ENCODE assay signal across 9 cellular contexts in genomic region chr1:246579818-246580217, GRCh38. TPM values are rescaled to one million over a fixed set of nuclear protein-coding genes. Genes with fewer than 3 reads are reported as not detected.
A peak's percentile ranks its signal among the peaks of the same experiment; 100 is the strongest.
DNase-seq lines count a peak whose midpoint lies in the region; ATAC-seq and TF ChIP-seq lines count a peak whose summit lies in the region.
"Had no signal": no experiment of that assay in that cellular context is flagged by ENCODE, and none has a peak within 500 bp of the region (broad histone marks: within the 10 kb centered on the region; RNA-seq: fewer than 3 reads in every experiment).

No MANE protein-coding gene starts in this region.

- POLR2A ChIA-PET in activated CD4-positive, alpha-beta T cell treated with anti-CD3 and anti-CD28 coated beads, Interleukin-2, amount 10 ng/mL, durations not matched to agents 7 days and 5 days (lab: Charles Lee): no interaction called here

- no peak for TF ChIP-seq CTCF in upper lobe of left lung (IDR thresholded peaks at IDR 0.05)

- peak overlapping the region; percentile 1 to 59 (median 32) for H3K27ac ChIP-seq in upper lobe of left lung
- H3K27ac ChIP-seq: C4-2B had no signal

- peak overlapping the region; percentile 46 for H3K9ac ChIP-seq in adipocyte (ENCODE audit: low read length)

- no peak for ATAC-seq in activated naive CD8-positive, alpha-beta T cell treated with anti-CD3 and anti-CD28 coated beads, Interleukin-2, amount 50 U/mL, for 24 hours
- ATAC-seq in HG03060 (IDR thresholded peaks at IDR 0.05; ENCODE audit: low read depth, unreplicated experiment): peak; percentile 73
- no peak for ATAC-seq in upper lobe of left lung (ENCODE audit: low FRiP score in 2 of 2)

- CTCF ChIA-PET in activated CD4-positive, alpha-beta T cell treated with anti-CD3 and anti-CD28 coated beads, Interleukin-2, amount 10 ng/mL, durations not matched to agents 7 days and 5 days (lab: Charles Lee): interaction anchor here (1.1 kb wide), 1 partner anchor 27 kb away, joined by 3 read pairs; no protein-coding TSS in a partner anchor

- no peaks in the 10 kb centered on the region for H3K9me3 Mint-ChIP-seq in activated naive CD8-positive, alpha-beta T cell (ENCODE audit: low read depth)
- no peaks in the 10 kb centered on the region for H3K9me3 Mint-ChIP-seq in activated naive CD8-positive, alpha-beta T cell treated with anti-CD3 and anti-CD28 coated beads, Interleukin-2, amount 50 U/mL, for 24 hours
- H3K9me3 Mint-ChIP-seq in activated CD4-positive, alpha-beta T cell treated with anti-CD3 and anti-CD28 coated beads, Interleukin-2, amount 10 ng/mL, durations not matched to agents 7 days and 5 days: no peaks in the 10 kb centered on the region

- H3K9me3 ChIP-seq in adipocyte (ENCODE audit: control insufficient read depth, low read length): no peaks in the 10 kb centered on the region
- no peaks in the 10 kb centered on the region for H3K9me3 ChIP-seq in upper lobe of left lung

- no peak overlapping the region for H3K4me3 Mint-ChIP-seq in activated naive CD8-positive, alpha-beta T cell
- no peak overlapping the region for H3K4me3 Mint-ChIP-seq in activated naive CD8-positive, alpha-beta T cell treated with anti-CD3 and anti-CD28 coated beads, Interleukin-2, amount 50 U/mL, for 24 hours
- no peak overlapping the region for H3K4me3 Mint-ChIP-seq in activated CD4-positive, alpha-beta T cell treated with anti-CD3 and anti-CD28 coated beads, Interleukin-2, amount 10 ng/mL, durations not matched to agents 7 days and 5 days

- H3K36me3 ChIP-seq in adipocyte (ENCODE audit: control insufficient read depth, insufficient read depth, low read length, severe bottlenecking): no peaks in the 10 kb centered on the region
- H3K36me3 ChIP-seq in upper lobe of left lung: peaks cover 0 to 4% (median 0%) of the 10 kb centered on the region in 4 donors

- DNase-seq in activated naive CD8-positive, alpha-beta T cell treated with anti-CD3 and anti-CD28 coated beads, Interleukin-2, amount 50 U/mL, for 24 hours: no peak
- no peak for DNase-seq in adipocyte (ENCODE audit: low read depth)
- no peak for DNase-seq in upper lobe of left lung
- DNase-seq in central memory CD4-positive, alpha-beta T cell: no peak
- no peak for DNase-seq in mucosa of gallbladder (ENCODE audit: low spot score)
- DNase-seq in activated CD4-positive, alpha-beta T cell treated with anti-CD3 and anti-CD28 coated beads, Interleukin-2, amount 10 ng/mL, durations not matched to agents 7 days and 5 days: no peak

- H3K27me3 Mint-ChIP-seq in activated naive CD8-positive, alpha-beta T cell: no peaks in the 10 kb centered on the region
- no peaks in the 10 kb centered on the region for H3K27me3 Mint-ChIP-seq in activated naive CD8-positive, alpha-beta T cell treated with anti-CD3 and anti-CD28 coated beads, Interleukin-2, amount 50 U/mL, for 24 hours
- H3K27me3 Mint-ChIP-seq in activated CD4-positive, alpha-beta T cell treated with anti-CD3 and anti-CD28 coated beads, Interleukin-2, amount 10 ng/mL, durations not matched to agents 7 days and 5 days: no peaks in the 10 kb centered on the region

- TF ChIP-seq EP300 in upper lobe of left lung (IDR thresholded peaks at IDR 0.05): no peak

- 15 to 35% methylated on average over 3 of the region's 3 CpGs for WGBS in upper lobe of left lung, 2 donors

- H3K27me3 ChIP-seq in adipocyte (replicated peaks; ENCODE audit: control insufficient read depth, insufficient read depth, low read length): no peaks in the 10 kb centered on the region
- no peaks in the 10 kb centered on the region for H3K27me3 ChIP-seq in upper lobe of left lung

- peak overlapping the region; percentile 50 for H3K27ac Mint-ChIP-seq in activated naive CD8-positive, alpha-beta T cell
- no peak overlapping the region for H3K27ac Mint-ChIP-seq in activated naive CD8-positive, alpha-beta T cell treated with anti-CD3 and anti-CD28 coated beads, Interleukin-2, amount 50 U/mL, for 24 hours
- no peak overlapping the region for H3K27ac Mint-ChIP-seq in activated CD4-positive, alpha-beta T cell treated with anti-CD3 and anti-CD28 coated beads, Interleukin-2, amount 10 ng/mL, durations not matched to agents 7 days and 5 days

- H3K4me3 ChIP-seq in adipocyte (ENCODE audit: low read length) (peak overlapping the region; percentile 36), upper lobe of left lung (no peak overlapping the region)

- H3K36me3 Mint-ChIP-seq in activated naive CD8-positive, alpha-beta T cell: peaks cover 11% of the 10 kb centered on the region
- H3K36me3 Mint-ChIP-seq in activated naive CD8-positive, alpha-beta T cell treated with anti-CD3 and anti-CD28 coated beads, Interleukin-2, amount 50 U/mL, for 24 hours (ENCODE audit: low read depth): peaks cover 28% of the 10 kb centered on the region
- H3K36me3 Mint-ChIP-seq in activated CD4-positive, alpha-beta T cell treated with anti-CD3 and anti-CD28 coated beads, Interleukin-2, amount 10 ng/mL, durations not matched to agents 7 days and 5 days (ENCODE audit: low read depth): peaks cover 44% of the 10 kb centered on the region

- H3K4me1 ChIP-seq in adipocyte (ENCODE audit: control insufficient read depth, insufficient read depth, low read length): peaks cover 48% of the 10 kb centered on the region
- H3K4me1 ChIP-seq in upper lobe of left lung: peaks cover 42 to 62% (median 50%) of the 10 kb centered on the region in 4 donors

- peaks cover 85% of the 10 kb centered on the region for H3K4me1 Mint-ChIP-seq in activated naive CD8-positive, alpha-beta T cell (ENCODE audit: low read depth)
- peaks cover 61% of the 10 kb centered on the region for H3K4me1 Mint-ChIP-seq in activated naive CD8-positive, alpha-beta T cell treated with anti-CD3 and anti-CD28 coated beads, Interleukin-2, amount 50 U/mL, for 24 hours
- peaks cover 40% of the 10 kb centered on the region for H3K4me1 Mint-ChIP-seq in activated CD4-positive, alpha-beta T cell treated with anti-CD3 and anti-CD28 coated beads, Interleukin-2, amount 10 ng/mL, durations not matched to agents 7 days and 5 days

- TF ChIP-seq POLR2A in upper lobe of left lung (IDR thresholded peaks at IDR 0.05): no peak

RNA-seq across cellular contexts. Expression of gene CNST, which starts 13.6 kb away (rescaled TPM):
- total RNA-seq in upper lobe of left lung (10 to 100 TPM; 22.1 to 40.1 (median 29.2) TPM), mucosa of gallbladder (29.6 TPM)
- total RNA-seq in activated CD4-positive, alpha-beta T cell treated with anti-CD3 and anti-CD28 coated beads, Interleukin-2, amount 10 ng/mL, durations not matched to agents 7 days and 5 days: 10 to 100 TPM; 32.8 to 36.7 TPM

RNA-seq across cellular contexts. Expression of gene TFB2M, which starts 13.8 kb away (rescaled TPM):
- total RNA-seq in upper lobe of left lung (10 to 100 TPM in 3 of 6 donors, 1 to 10 TPM in 3; 2.0 to 12.0 (median 9.7) TPM), mucosa of gallbladder (10.5 TPM)
- total RNA-seq in activated CD4-positive, alpha-beta T cell treated with anti-CD3 and anti-CD28 coated beads, Interleukin-2, amount 10 ng/mL, durations not matched to agents 7 days and 5 days: 10 to 100 TPM in 1 of 2 experiments, 1 to 10 TPM in 1; 9.4 to 10.1 TPM
